Comparison of ENCODE assay signal across 17 cellular contexts in the genomic region with DNA sequence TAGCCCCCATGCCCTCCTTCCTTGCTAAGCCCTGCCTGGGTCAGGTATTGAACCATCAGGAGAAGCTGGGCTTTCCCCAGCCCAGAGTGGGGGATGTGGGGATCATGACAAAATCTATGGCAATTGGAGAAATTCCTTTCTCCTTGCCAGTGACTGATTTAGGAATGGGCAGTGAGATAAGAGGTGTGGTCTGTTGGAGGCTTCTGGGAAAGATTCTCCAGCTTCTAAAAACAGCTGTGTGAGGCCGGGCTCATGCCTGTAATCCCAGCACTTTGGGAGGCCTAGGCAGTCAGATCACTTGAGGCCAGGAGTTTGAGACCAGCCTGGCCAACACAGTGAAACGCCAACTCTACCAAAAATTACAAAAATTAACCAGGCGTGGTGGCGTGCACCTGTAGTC.
DNase-seq lines count a peak whose midpoint lies in the region; ATAC-seq and TF ChIP-seq lines count a peak whose summit lies in the region.
"Had no signal": no experiment of that assay in that cellular context is flagged by ENCODE, and none has a peak within 500 bp of the region (broad histone marks: within the 10 kb centered on the region; RNA-seq: fewer than 3 reads in every experiment).

No MANE protein-coding gene starts in this region.

- H3K27me3 Mint-ChIP-seq in neural progenitor cell (ENCODE audit: insufficient read depth, low read depth) = peaks cover 16% of the 10 kb centered on the region

- H3K36me3 ChIP-seq in mesendoderm (ENCODE audit: control insufficient read depth, insufficient read depth, low read length) (no peaks in the 10 kb centered on the region), neural progenitor cell (no peaks in the 10 kb centered on the region), left lung (no peaks in the 10 kb centered on the region), MM.1S (replicated peaks; ENCODE audit: insufficient read depth, low read length) (no peaks in the 10 kb centered on the region)
- H3K36me3 ChIP-seq: HAP-1 had no signal

- H2BK5ac ChIP-seq in mesendoderm (ENCODE audit: low read length) = no peak overlapping the region

- no peak overlapping the region for H4K8ac ChIP-seq in mesendoderm (ENCODE audit: low read depth, low read length)

- H3K9me3 ChIP-seq in neural progenitor cell (ENCODE audit: low read depth) (no peaks in the 10 kb centered on the region), left lung (no peaks in the 10 kb centered on the region), MM.1S (replicated peaks; ENCODE audit: insufficient read depth, low read length) (no peaks in the 10 kb centered on the region)
- H3K9me3 ChIP-seq: A549, HAP-1 had no signal

- no peaks in the 10 kb centered on the region for H3K9me2 ChIP-seq in MM.1S (replicated peaks; ENCODE audit: insufficient read depth, low read length)

- peak; percentile 32 for DNase-seq in amniotic epithelial cell (ENCODE audit: low read depth)
- DNase-seq in fibroblast of peridontal ligament (ENCODE audit: extremely low read depth) = peak; percentile 23
- DNase-seq in mesendoderm = peak; percentile 18
- DNase-seq in neural progenitor cell (ENCODE audit: low spot score) = no peak
- DNase-seq in NCI-H1436 treated with DMSO at 0.1 percent for 48 hours (lab: John Stamatoyannopoulos, UW) = no peak
- no peak for DNase-seq in left lung
- no peak for DNase-seq in MM.1S
- DNase-seq: 8988T; C1 segment of cervical spinal cord; CD8-positive, alpha-beta T cell; DMS 273 treated with DMSO at 0.1 percent for 48 hours; DMS79; GOT3; HFFc6 had no signal

- no peaks in the 10 kb centered on the region for H3K79me1 ChIP-seq in mesendoderm (ENCODE audit: low read length)

- H4K20me1 ChIP-seq in neural progenitor cell (ENCODE audit: low read depth) (no peaks in the 10 kb centered on the region), MM.1S (ENCODE audit: insufficient read depth, low read length) (no peaks in the 10 kb centered on the region)

- H3K4me1 Mint-ChIP-seq in neural progenitor cell = peaks cover 42% of the 10 kb centered on the region

- no peak overlapping the region for H2BK120ac ChIP-seq in mesendoderm (ENCODE audit: low read depth, low read length)

- WGBS in mesendoderm (ENCODE audit: extremely low coverage, insufficient coverage, low lambda C conversion rate) = no CpG with 5 or more reads among the region's 4 CpGs

- no peak overlapping the region for H2AK5ac ChIP-seq in mesendoderm (ENCODE audit: low read length)

- H3K4me2 ChIP-seq in mesendoderm (ENCODE audit: low read length) (no peak overlapping the region), neural progenitor cell (peak overlapping the region; percentile 15), MM.1S (ENCODE audit: low read depth, low read length) (no peak overlapping the region)
- H3K4me2 ChIP-seq: A549 had no signal

- no peaks in the 10 kb centered on the region for H3K79me2 ChIP-seq in mesendoderm (ENCODE audit: control insufficient read depth, insufficient read depth, low read length)
- no peaks in the 10 kb centered on the region for H3K79me2 ChIP-seq in neural progenitor cell (ENCODE audit: low read depth)
- H3K79me2 ChIP-seq in MM.1S (ENCODE audit: low read length) = no peaks in the 10 kb centered on the region

- H4K5ac ChIP-seq in mesendoderm (ENCODE audit: low read length) = no peak overlapping the region

- H3K4ac ChIP-seq in mesendoderm (ENCODE audit: low read depth, low read length) = no peak overlapping the region

- no peak overlapping the region for H3K27ac Mint-ChIP-seq in neural progenitor cell
- H3K27ac Mint-ChIP-seq: CD8-positive, alpha-beta T cell; HFFc6 had no signal

- H3K23ac ChIP-seq in mesendoderm (ENCODE audit: low read length) = no peak overlapping the region

- H3K27ac ChIP-seq in mesendoderm (ENCODE audit: low read depth, low read length) (no peak overlapping the region), neural progenitor cell (no peak overlapping the region), left lung (no peak overlapping the region), MM.1S (ENCODE audit: low read length) (no peak overlapping the region)
- H3K27ac ChIP-seq: A549 had no signal

- TF ChIP-seq CTCF in neural progenitor cell (IDR thresholded peaks at IDR 0.05) (no peak), left lung (IDR thresholded peaks at IDR 0.05) (no peak), MM.1S (IDR thresholded peaks at IDR 0.05; ENCODE audit: low read length) (no peak)

- H2BK15ac ChIP-seq in mesendoderm (replicated peaks; ENCODE audit: low read depth) = no peak overlapping the region

- peaks cover 2% of the 10 kb centered on the region for H3K36me3 Mint-ChIP-seq in neural progenitor cell
- H3K36me3 Mint-ChIP-seq: CD8-positive, alpha-beta T cell had no signal

- H3K9me3 Mint-ChIP-seq in neural progenitor cell = no peaks in the 10 kb centered on the region
- H3K9me3 Mint-ChIP-seq: CD8-positive, alpha-beta T cell; HFFc6 had no signal

- no peak overlapping the region for H3K56ac ChIP-seq in mesendoderm (ENCODE audit: low read length)

- no peak overlapping the region for H3K4me3 ChIP-seq in mesendoderm (ENCODE audit: low read length)
- H3K4me3 ChIP-seq in neural progenitor cell = no peak overlapping the region
- no peak overlapping the region for H3K4me3 ChIP-seq in left lung
- no peak overlapping the region for H3K4me3 ChIP-seq in MM.1S (ENCODE audit: low read length)
- H3K4me3 ChIP-seq: A549, HAP-1 had no signal

- H3K4me1 ChIP-seq in mesendoderm (ENCODE audit: control insufficient read depth, low read depth, low read length) (no peaks in the 10 kb centered on the region), neural progenitor cell (peaks cover 40% of the 10 kb centered on the region), left lung (no peaks in the 10 kb centered on the region), MM.1S (ENCODE audit: low read length) (no peaks in the 10 kb centered on the region)
- H3K4me1 ChIP-seq: A549, HAP-1 had no signal

- intact Hi-C loops in left lung (cut with DNase I) = no loop called here

- H3K4me3 Mint-ChIP-seq in neural progenitor cell = no peak overlapping the region
- H3K4me3 Mint-ChIP-seq: CD8-positive, alpha-beta T cell; HFFc6 had no signal

- H3F3A ChIP-seq in neural progenitor cell (ENCODE audit: low read depth) (peaks cover 42% of the 10 kb centered on the region), MM.1S (ENCODE audit: insufficient read depth, low read length) (no peaks in the 10 kb centered on the region)

- no peaks in the 10 kb centered on the region for H3K27me3 ChIP-seq in mesendoderm (ENCODE audit: insufficient read depth, low read length, poor library complexity)
- no peaks in the 10 kb centered on the region for H3K27me3 ChIP-seq in neural progenitor cell
- H3K27me3 ChIP-seq in left lung = peaks cover 0 to 78% of the 10 kb centered on the region in 2 donors
- peaks cover 28% of the 10 kb centered on the region for H3K27me3 ChIP-seq in MM.1S (replicated peaks; ENCODE audit: insufficient read depth, low read length)

- ATAC-seq in HG02678 (IDR thresholded peaks at IDR 0.05; ENCODE audit: unreplicated experiment) (no peak), left lung (no peak)
- ATAC-seq: CD8-positive, alpha-beta T cell had no signal

- H3K9ac ChIP-seq in mesendoderm (ENCODE audit: low read length) = no peak overlapping the region
- no peak overlapping the region for H3K9ac ChIP-seq in neural progenitor cell
- no peak overlapping the region for H3K9ac ChIP-seq in MM.1S (ENCODE audit: low read length)

- no peak overlapping the region for H2AFZ ChIP-seq in neural progenitor cell (replicated peaks)
- no peak overlapping the region for H2AFZ ChIP-seq in MM.1S (ENCODE audit: low read length)

- H3K18ac ChIP-seq in mesendoderm (ENCODE audit: low read length) = no peak overlapping the region

Comparison
In these comparisons a context has a peak if more than half of its experiments do, and no peak if none do; other contexts are left out.
1. DNase-seq: peak in amniotic epithelial cell (single experiment), fibroblast of peridontal ligament (single experiment) and mesendoderm (single experiment); none in neural progenitor cell (single experiment), NCI-H1436 treated with DMSO at 0.1 percent for 48 hours (single experiment), left lung (0 of 2) and MM.1S (single experiment).